In genomic region chr19:16928916-16929315, GRCh38 we compare ENCODE assay signal across 37 cellular contexts. TPM values are rescaled to one million over a fixed set of nuclear protein-coding genes. Genes with fewer than 3 reads are reported as not detected.
"Had no signal": no experiment of that assay in that cellular context is flagged by ENCODE, and none has a peak within 500 bp of the region (broad histone marks: within the 10 kb centered on the region; RNA-seq: fewer than 3 reads in every experiment).

No MANE protein-coding gene starts in this region.

- H3K27ac Mint-ChIP-seq: activated CD4-positive, alpha-beta T cell treated with anti-CD3 and anti-CD28 coated beads, Interleukin-2, amount 10 ng/mL, durations not matched to agents 24 days and 14 days; activated CD8-positive, alpha-beta T cell treated with anti-CD3 and anti-CD28 coated beads for 36 hours; activated naive CD4-positive, alpha-beta T cell treated with anti-CD3 and anti-CD28 coated beads for 36 hours; activated naive CD4-positive, alpha-beta T cell treated with anti-CD3 and anti-CD28 coated beads, Interleukin-2, amount 50 U/mL, for 72 hours; activated T-cell treated with anti-CD3 and anti-CD28 coated beads, Interleukin-2, amount 50 U/mL, for 72 hours; activated T-helper 17 cell treated with anti-CD3 and anti-CD28 coated beads, Interleukin-2, amount 50 U/mL, for 72 hours; T-helper 1 cell treated with Interleukin-12 subunit alpha and Interleukin-12 subunit beta and Interleukin-4 antibody, amounts not matched to agents 30 μg/mL and 1 μg/mL, for 36 hours; T-helper 2 cell treated with Interferon-gamma antibody and Interleukin-4, amounts not matched to agents 5 μg/mL and 100 μg/mL, for 36 hours had no signal

- H3K9me3 ChIP-seq: adrenal gland, Peyer's patch, SK-N-SH had no signal

- DNase-seq: activated CD4-positive, alpha-beta T cell treated with anti-CD3 and anti-CD28 coated beads, Interleukin-2, amount 10 ng/mL, durations not matched to agents 24 days and 14 days; activated CD4-positive, alpha-beta T cell treated with anti-CD3 and anti-CD28 coated beads, Interleukin-2, amount 50 U/mL, for 4 hours; activated CD8-positive, alpha-beta T cell treated with anti-CD3 and anti-CD28 coated beads for 36 hours; activated gamma-delta T cell treated with Interleukin-2 at 50 U/mL for 16 hours; activated naive CD4-positive, alpha-beta T cell treated with anti-CD3 and anti-CD28 coated beads for 36 hours; activated T-cell treated with anti-CD3 and anti-CD28 coated beads, Interleukin-2, amount 50 U/mL, for 1 hour; activated T-cell treated with anti-CD3 and anti-CD28 coated beads, Interleukin-2, amount 50 U/mL, for 72 hours; adrenal gland; body of pancreas; central memory CD4-positive, alpha-beta T cell; MM.1S; MV-4-11; NCI-H1092; NCI-H1436 treated with DMSO at 0.1 percent for 48 hours; NCI-H1694 treated with DMSO at 0.1 percent for 48 hours; NCI-H2029 treated with DMSO at 0.1 percent for 48 hours; NCI-H2107; NCI-H2171; NCI-H510A; NCI-H526; NCI-H748 treated with DMSO at 0.1 percent for 48 hours; NK-92 treated with Interleukin-12 subunit alpha and Interleukin-12 subunit beta, amount 100 ng/mL, for 24 hours; PC-3; Peyer's patch; RPMI8226; SHP77 treated with DMSO at 0.1 percent for 48 hours; SK-N-SH had no signal

- H3K4me1 ChIP-seq: adrenal gland, body of pancreas, breast epithelium, Peyer's patch, SJSA1 had no signal

- H3K4me3 Mint-ChIP-seq: activated CD4-positive, alpha-beta T cell treated with anti-CD3 and anti-CD28 coated beads, Interleukin-2, amount 10 ng/mL, durations not matched to agents 24 days and 14 days; activated CD8-positive, alpha-beta T cell treated with anti-CD3 and anti-CD28 coated beads for 36 hours; activated naive CD4-positive, alpha-beta T cell treated with anti-CD3 and anti-CD28 coated beads for 36 hours; activated T-cell treated with anti-CD3 and anti-CD28 coated beads, Interleukin-2, amount 50 U/mL, for 72 hours; activated T-helper 17 cell treated with anti-CD3 and anti-CD28 coated beads, Interleukin-2, amount 50 U/mL, for 72 hours; T-helper 1 cell treated with Interleukin-12 subunit alpha and Interleukin-12 subunit beta and Interleukin-4 antibody, amounts not matched to agents 30 μg/mL and 1 μg/mL, for 36 hours; T-helper 2 cell treated with Interferon-gamma antibody and Interleukin-4, amounts not matched to agents 5 μg/mL and 100 μg/mL, for 36 hours had no signal

- ATAC-seq: activated CD8-positive, alpha-beta T cell treated with anti-CD3 and anti-CD28 coated beads for 36 hours; activated naive CD4-positive, alpha-beta T cell treated with anti-CD3 and anti-CD28 coated beads, Interleukin-2, amount 50 U/mL, for 72 hours; activated T-cell treated with anti-CD3 and anti-CD28 coated beads, Interleukin-2, amount 50 U/mL, for 72 hours; activated T-helper 17 cell treated with anti-CD3 and anti-CD28 coated beads, Interleukin-2, amount 50 U/mL, for 72 hours; body of pancreas; PC-3 had no signal

- H3K4me1 Mint-ChIP-seq: activated CD4-positive, alpha-beta T cell treated with anti-CD3 and anti-CD28 coated beads, Interleukin-2, amount 10 ng/mL, durations not matched to agents 24 days and 14 days; activated T-helper 17 cell treated with anti-CD3 and anti-CD28 coated beads, Interleukin-2, amount 50 U/mL, for 72 hours had no signal

- H3K4me3 ChIP-seq: adrenal gland, body of pancreas, breast epithelium, Peyer's patch, SJSA1 had no signal

- H3K27ac ChIP-seq: adrenal gland, body of pancreas, breast epithelium, KMS-11, Peyer's patch, SJSA1 had no signal

- H3K36me3 ChIP-seq: adrenal gland, breast epithelium, Peyer's patch, SJSA1 had no signal

- H3K27me3 ChIP-seq: adrenal gland, body of pancreas, breast epithelium, Peyer's patch, SJSA1 had no signal

RNA-seq across cellular contexts. Expression of gene F2RL3, which starts 40.1 kb away (rescaled TPM):
- total RNA-seq: activated CD4-positive, alpha-beta T cell treated with anti-CD3 and anti-CD28 coated beads, Interleukin-2, amount 10 ng/mL, durations not matched to agents 24 days and 14 days; activated CD8-positive, alpha-beta memory T cell treated with anti-CD3 and anti-CD28 coated beads for 36 hours; activated CD8-positive, alpha-beta T cell treated with anti-CD3 and anti-CD28 coated beads for 36 hours; activated naive CD4-positive, alpha-beta T cell treated with anti-CD3 and anti-CD28 coated beads for 36 hours; activated naive CD4-positive, alpha-beta T cell treated with anti-CD3 and anti-CD28 coated beads, Interleukin-2, amount 50 U/mL, for 72 hours; activated T-cell treated with anti-CD3 and anti-CD28 coated beads, Interleukin-2, amount 50 U/mL, for 72 hours; activated T-helper 17 cell treated with anti-CD3 and anti-CD28 coated beads, Interleukin-2, amount 50 U/mL, for 72 hours; astrocyte; LHCN-M2 had no signal
- polyA plus RNA-seq: SK-N-SH had no signal
